Comparison of ENCODE assay signal across 8 cellular contexts in the genomic region with DNA sequence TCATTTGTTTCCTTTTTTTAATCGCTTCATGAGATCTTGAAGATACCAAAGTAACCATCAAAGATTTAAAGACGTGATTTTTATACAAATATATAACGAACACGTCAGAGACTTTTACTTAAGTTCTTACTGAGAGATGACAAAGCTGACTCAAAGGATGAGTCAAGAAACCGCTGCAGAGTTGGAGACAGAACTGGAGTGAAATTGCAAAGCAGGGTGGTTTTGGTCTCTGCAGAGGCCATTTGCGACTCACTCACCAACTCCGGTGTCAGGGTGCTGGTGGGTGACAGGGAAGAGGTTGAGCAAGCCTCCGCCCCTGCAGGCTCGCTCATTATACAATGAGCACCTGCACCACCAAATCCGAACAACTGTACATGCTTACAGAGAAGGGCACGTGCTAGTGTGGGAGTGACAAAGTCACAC.
DNase-seq lines count a peak whose midpoint lies in the region; ATAC-seq and TF ChIP-seq lines count a peak whose summit lies in the region.

No MANE protein-coding gene starts in this region.

- H3K9me1 ChIP-seq in IMR-90 (ENCODE audit: insufficient read depth, low read length), result peaks cover 3% of the 10 kb centered on the region; the same call in 1 of the 2 replicates

- H4K8ac ChIP-seq in IMR-90 (ENCODE audit: low read depth in 2 of 2, low read length in 2 of 2), result no peak overlapping the region; a peak in 1 of 4 replicates

- no peak overlapping the region for H4K5ac ChIP-seq in IMR-90 (ENCODE audit: low read depth, low read length)

- no peak overlapping the region for H3K18ac ChIP-seq in IMR-90 (ENCODE audit: low read depth, low read length)

- TF ChIP-seq POLR2A in IMR-90 (IDR thresholded peaks at IDR 0.05; ENCODE audit: low read depth, low read length), result no peak

- no peak overlapping the region for H3K9ac ChIP-seq in IMR-90 (ENCODE audit: low read depth, low read length)

- H3K56ac ChIP-seq in IMR-90 (ENCODE audit: extremely low read depth, insufficient read depth, low read length), result no peak overlapping the region

- peak overlapping the region; percentile 80 for H2BK5ac ChIP-seq in IMR-90 (ENCODE audit: low read depth, low read length, poor library complexity, severe bottlenecking)

- no peak overlapping the region for H3K27ac ChIP-seq in IMR-90 (ENCODE audit: insufficient read depth, low read length)

- no peak overlapping the region for H3K4me3 ChIP-seq in AG09309 (ENCODE audit: control insufficient read depth, low read depth, low read length)
- H3K4me3 ChIP-seq in IMR-90 (ENCODE audit: insufficient read depth, low read depth, low read length), result no peak overlapping the region

- no TSS peak for BruUV-seq in IMR-90 (replicated peaks; lab: Mats Ljungman, UMichigan)

- peak overlapping the region; percentile 24; the same call in 1 of the 2 replicates for H3K4me2 ChIP-seq in IMR-90 (ENCODE audit: low read depth, low read length)

- H2AK9ac ChIP-seq in IMR-90 (replicated peaks; ENCODE audit: low read depth, low read length, poor library complexity), result no peak overlapping the region

- no peak overlapping the region for H2AFZ ChIP-seq in IMR-90 (replicated peaks; ENCODE audit: low read length, poor library complexity)

- H4K91ac ChIP-seq in IMR-90 (ENCODE audit: insufficient read depth, low read depth, low read length), result no peak overlapping the region

- no peaks in the 10 kb centered on the region for H3K9me3 ChIP-seq in IMR-90 (ENCODE audit: control insufficient read depth, insufficient read depth, low read length)

- in situ Hi-C loops in IMR-90 (cut with MboI; ENCODE audit: low sequenced_read_pairs), result no loop called here

- peaks cover 25 to 60% of the 10 kb centered on the region in 2 experiments for H3K79me1 ChIP-seq in IMR-90 (ENCODE audit: low read depth in 1 of 2, low read length in 2 of 2)

- H3K23ac ChIP-seq in IMR-90 (ENCODE audit: low read depth, low read length), result no peak overlapping the region

- ATAC-seq in IMR-90 (ENCODE audit: low read depth) (peak; percentile 87), sciatic nerve (no peak), HG02970 (IDR thresholded peaks at IDR 0.05; ENCODE audit: low FRiP score, unreplicated experiment) (no peak)
- peak; percentile 90 to 92 for ATAC-seq in activated T-cell treated with anti-CD3 and anti-CD28 coated beads, Interleukin-2, amount 50 U/mL, for 4 hours

- DNase-seq in AG09309 (ENCODE audit: low read depth) (peak; percentile 50), IMR-90 (peak; percentile 95), myocyte (ENCODE audit: low read depth) (peak; percentile 65), anterior cingulate cortex (lab: John Stamatoyannopoulos, UW) (no peak), sciatic nerve (ENCODE audit: low spot score) (no peak), RPMI8226 (no peak)
- DNase-seq in activated T-cell treated with anti-CD3 and anti-CD28 coated beads, Interleukin-2, amount 50 U/mL, for 4 hours, result peak; percentile 37

- TF ChIP-seq CTCF in AG09309 (IDR thresholded peaks at IDR 0.05; ENCODE audit: control insufficient read depth, insufficient read depth, low read depth, low read length, missing control alignments), result no peak
- no peak for TF ChIP-seq CTCF in IMR-90 (conservative IDR thresholded peaks at IDR 0.05; ENCODE audit: low read depth, low read length)

- intact Hi-C loops in IMR-90 (cut with micrococcal nuclease) (no loop called here), sciatic nerve (cut with DNase I) (no loop called here)

- H3K14ac ChIP-seq in IMR-90 (replicated peaks; ENCODE audit: low read depth, low read length), result no peak overlapping the region

- peaks cover 55% of the 10 kb centered on the region for H4K20me1 ChIP-seq in IMR-90 (ENCODE audit: insufficient read depth, low read length)

- no peaks in the 10 kb centered on the region for H3K27me3 ChIP-seq in IMR-90 (ENCODE audit: control insufficient read depth, insufficient read depth, low read length)

- dilution Hi-C loops in IMR-90 (cut with HindIII; ENCODE audit: low sequenced_read_pairs, unreplicated experiment), result no loop called here

- POLR2A ChIA-PET in IMR-90 (lab: Charles Lee; ENCODE audit: unreplicated experiment), result no interaction called here

- H3K36me3 ChIP-seq in IMR-90 (ENCODE audit: control insufficient read depth, insufficient read depth, low read length), result peaks cover 45% of the 10 kb centered on the region

- no peak for TF ChIP-seq RAD21 in IMR-90 (IDR thresholded peaks at IDR 0.05; ENCODE audit: low read length)

- H3K4me3 Mint-ChIP-seq in activated T-cell treated with anti-CD3 and anti-CD28 coated beads, Interleukin-2, amount 50 U/mL, for 4 hours, result peak overlapping the region; percentile 16

- H2AK5ac ChIP-seq in IMR-90 (ENCODE audit: low read depth, low read length), result no peak overlapping the region

- H3K4me1 ChIP-seq in IMR-90 (ENCODE audit: control insufficient read depth, insufficient read depth, low read length), result peaks cover 8% of the 10 kb centered on the region

- H2BK15ac ChIP-seq in IMR-90 (ENCODE audit: low read depth, low read length), result no peak overlapping the region

- H3K4ac ChIP-seq in IMR-90 (ENCODE audit: low read depth, low read length), result no peak overlapping the region; the same call in 1 of the 2 replicates

- no CpG with 5 or more reads among the region's 11 CpGs for WGBS in IMR-90 (ENCODE audit: extremely low coverage in 2 of 2, insufficient read length in 1 of 2), 2 experiments

- CTCF ChIA-PET in IMR-90 (lab: Yijun Ruan, JAX), result interaction anchor here (1.0 kb wide), 1 partner anchor 14 kb away, joined by 3 read pairs; no protein-coding TSS in a partner anchor

- H3K27me3 Mint-ChIP-seq in activated T-cell treated with anti-CD3 and anti-CD28 coated beads, Interleukin-2, amount 50 U/mL, for 4 hours (ENCODE audit: low read depth), result no peaks in the 10 kb centered on the region

- H3K9me3 Mint-ChIP-seq in activated T-cell treated with anti-CD3 and anti-CD28 coated beads, Interleukin-2, amount 50 U/mL, for 4 hours, result no peaks in the 10 kb centered on the region

- H3K36me3 Mint-ChIP-seq in activated T-cell treated with anti-CD3 and anti-CD28 coated beads, Interleukin-2, amount 50 U/mL, for 4 hours (ENCODE audit: insufficient read depth), result peaks cover 22% of the 10 kb centered on the region

- no peak overlapping the region for H2BK120ac ChIP-seq in IMR-90 (ENCODE audit: low read depth, low read length)

- no peak overlapping the region for H2BK20ac ChIP-seq in IMR-90 (ENCODE audit: low read depth, low read length)

- peaks cover 26% of the 10 kb centered on the region for H3K4me1 Mint-ChIP-seq in activated T-cell treated with anti-CD3 and anti-CD28 coated beads, Interleukin-2, amount 50 U/mL, for 4 hours (ENCODE audit: low read depth)

TF ChIP-seq in IMR-90, 13 proteins besides CTCF, POLR2A, EP300 and RAD21:
- TF ChIP-seq, protein P1, sequence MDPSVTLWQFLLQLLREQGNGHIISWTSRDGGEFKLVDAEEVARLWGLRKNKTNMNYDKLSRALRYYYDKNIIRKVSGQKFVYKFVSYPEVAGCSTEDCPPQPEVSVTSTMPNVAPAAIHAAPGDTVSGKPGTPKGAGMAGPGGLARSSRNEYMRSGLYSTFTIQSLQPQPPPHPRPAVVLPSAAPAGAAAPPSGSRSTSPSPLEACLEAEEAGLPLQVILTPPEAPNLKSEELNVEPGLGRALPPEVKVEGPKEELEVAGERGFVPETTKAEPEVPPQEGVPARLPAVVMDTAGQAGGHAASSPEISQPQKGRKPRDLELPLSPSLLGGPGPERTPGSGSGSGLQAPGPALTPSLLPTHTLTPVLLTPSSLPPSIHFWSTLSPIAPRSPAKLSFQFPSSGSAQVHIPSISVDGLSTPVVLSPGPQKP (IDR thresholded peaks at IDR 0.05; ENCODE audit: borderline replicate concordance, low read depth, low read length), result no peak
- TF ChIP-seq NFE2L2 (IDR thresholded peaks at IDR 0.05; ENCODE audit: low read depth, low read length) (no peak), MXI1 (IDR thresholded peaks at IDR 0.05; ENCODE audit: borderline replicate concordance, low read depth, low read length) (no peak), BHLHE40 (IDR thresholded peaks at IDR 0.05; ENCODE audit: low read depth, low read length) (no peak), MAZ (IDR thresholded peaks at IDR 0.05; ENCODE audit: borderline replicate concordance, low read depth, low read length) (no peak), CEBPB (IDR thresholded peaks at IDR 0.05; ENCODE audit: low read depth, low read length) (peak; percentile 90), MAFK (IDR thresholded peaks at IDR 0.05; ENCODE audit: low read depth, low read length) (peak; percentile 60; the same call in 1 of the 2 replicates), FOS (IDR thresholded peaks at IDR 0.05; ENCODE audit: low read depth, low read length) (peak; percentile 57), SMC3 (IDR thresholded peaks at IDR 0.05; ENCODE audit: low read depth, low read length) (no peak)

Comparison
In these comparisons a context has a peak if more than half of its experiments do, and no peak if none do; other contexts are left out.
1. DNase-seq: peak in AG09309 (single experiment), IMR-90 (single experiment), activated T-cell treated with anti-CD3 and anti-CD28 coated beads, Interleukin-2, amount 50 U/mL, for 4 hours (single experiment) and myocyte (single experiment); none in anterior cingulate cortex (0 of 58), sciatic nerve (single experiment) and RPMI8226 (single experiment).
2. ATAC-seq: peak in IMR-90 (single experiment) and activated T-cell treated with anti-CD3 and anti-CD28 coated beads, Interleukin-2, amount 50 U/mL, for 4 hours (2 of 2); none in sciatic nerve (single experiment) and HG02970 (single experiment).